In the genomic region with DNA sequence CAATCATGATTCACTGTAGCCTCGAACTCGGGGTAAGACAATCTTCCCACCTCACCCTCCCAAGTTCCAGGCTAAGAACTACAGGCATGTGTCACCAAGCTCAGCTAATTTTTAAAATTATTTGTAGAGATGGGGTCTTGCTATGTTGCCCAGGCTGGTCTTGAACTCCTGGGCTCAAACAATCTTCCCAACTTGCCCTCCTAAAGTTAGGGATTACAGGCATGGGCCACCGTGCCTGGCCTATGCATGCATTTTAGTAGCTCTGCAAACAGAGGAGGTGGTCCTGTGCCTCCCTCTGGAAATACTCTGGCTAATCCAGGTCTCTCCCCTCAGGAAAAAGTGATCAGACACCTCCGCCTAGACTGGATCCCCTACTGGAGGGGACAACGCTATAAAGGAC, we compare ENCODE assay signal across 35 cellular contexts.
"Had no signal": no experiment of that assay in that cellular context is flagged by ENCODE, and none has a peak within 500 bp of the region (broad histone marks: within the 10 kb centered on the region; RNA-seq: fewer than 3 reads in every experiment).

No MANE protein-coding gene starts in this region.

- H3K27ac Mint-ChIP-seq: activated CD4-positive, alpha-beta memory T cell treated with anti-CD3 and anti-CD28 coated beads for 36 hours; activated CD4-positive, alpha-beta T cell treated with anti-CD3 and anti-CD28 coated beads for 36 hours; activated CD4-positive, alpha-beta T cell treated with anti-CD3 and anti-CD28 coated beads, Interleukin-2, amount 10 ng/mL, durations not matched to agents 24 days and 14 days; activated CD8-positive, alpha-beta memory T cell treated with anti-CD3 and anti-CD28 coated beads, Interleukin-2, amount 10 ng/mL, durations not matched to agents 7 days and 5 days; activated CD8-positive, alpha-beta T cell treated with anti-CD3 and anti-CD28 coated beads, Interleukin-2, amount 10 ng/mL, durations not matched to agents 7 days and 5 days; activated naive CD4-positive, alpha-beta T cell treated with anti-CD3 and anti-CD28 coated beads for 36 hours; activated naive CD8-positive, alpha-beta T cell treated with anti-CD3 and anti-CD28 coated beads for 36 hours; activated naive CD8-positive, alpha-beta T cell treated with anti-CD3 and anti-CD28 coated beads, Interleukin-2, amount 50 U/mL, for 24 hours; activated T-helper 1 cell treated with anti-CD3 and anti-CD28 coated beads, Interleukin-12 subunit alpha, Interleukin-12 subunit beta, Interleukin-2, Interleukin-4 antibody, amounts not matched to agents 30 ng/mL and 10 ng/mL and 1 ng/mL, durations not matched to agents 14 hours and 24 hours and 36 hours; activated T-helper 2 cell treated with anti-CD3 and anti-CD28 coated beads, Interferon-gamma antibody, Interleukin-2, Interleukin-4, amounts not matched to agents 10 μg/mL and 5 μg/mL and 100 μg/mL, durations not matched to agents 14 hours and 24 hours and 36 hours; T-helper 17 cell; T-helper 2 cell treated with Interferon-gamma antibody and Interleukin-4, amounts not matched to agents 5 μg/mL and 100 μg/mL, for 36 hours had no signal

- H3K27ac ChIP-seq: adrenal gland, body of pancreas, colonic mucosa, epithelial cell of prostate, esophagus squamous epithelium, gastroesophageal sphincter, WERI-Rb-1 had no signal

- H3K36me3 Mint-ChIP-seq: activated CD4-positive, alpha-beta memory T cell treated with anti-CD3 and anti-CD28 coated beads for 36 hours; activated CD8-positive, alpha-beta memory T cell treated with anti-CD3 and anti-CD28 coated beads, Interleukin-2, amount 10 ng/mL, durations not matched to agents 7 days and 5 days; activated naive CD8-positive, alpha-beta T cell treated with anti-CD3 and anti-CD28 coated beads for 36 hours had no signal

- H3K4me3 ChIP-seq: adrenal gland, body of pancreas, colonic mucosa, esophagus squamous epithelium, gastroesophageal sphincter had no signal

- H3K9me3 ChIP-seq: adrenal gland, body of pancreas, colonic mucosa, esophagus squamous epithelium, gastroesophageal sphincter had no signal

- H3K4me1 ChIP-seq: adrenal gland, gastroesophageal sphincter had no signal

- H3K27me3 Mint-ChIP-seq: activated CD4-positive, alpha-beta memory T cell treated with anti-CD3 and anti-CD28 coated beads for 36 hours; activated CD4-positive, alpha-beta T cell treated with anti-CD3 and anti-CD28 coated beads for 36 hours; activated CD4-positive, alpha-beta T cell treated with anti-CD3 and anti-CD28 coated beads, Interleukin-2, amount 10 ng/mL, durations not matched to agents 24 days and 14 days; activated CD8-positive, alpha-beta memory T cell treated with anti-CD3 and anti-CD28 coated beads, Interleukin-2, amount 10 ng/mL, durations not matched to agents 7 days and 5 days; activated naive CD4-positive, alpha-beta T cell treated with anti-CD3 and anti-CD28 coated beads, Interleukin-2, amount 50 U/mL, for 24 hours; activated naive CD8-positive, alpha-beta T cell treated with anti-CD3 and anti-CD28 coated beads for 36 hours; activated naive CD8-positive, alpha-beta T cell treated with anti-CD3 and anti-CD28 coated beads, Interleukin-2, amount 50 U/mL, for 24 hours; T-helper 17 cell had no signal

- FAIRE-seq: endometrium, endothelial cell of umbilical vein had no signal

- H3K36me3 ChIP-seq: adrenal gland, colonic mucosa, gastroesophageal sphincter had no signal

- H3K4me3 Mint-ChIP-seq: activated CD4-positive, alpha-beta memory T cell treated with anti-CD3 and anti-CD28 coated beads for 36 hours; activated CD4-positive, alpha-beta T cell treated with anti-CD3 and anti-CD28 coated beads for 36 hours; activated CD4-positive, alpha-beta T cell treated with anti-CD3 and anti-CD28 coated beads, Interleukin-2, amount 10 ng/mL, durations not matched to agents 24 days and 14 days; activated CD8-positive, alpha-beta memory T cell treated with anti-CD3 and anti-CD28 coated beads, Interleukin-2, amount 10 ng/mL, durations not matched to agents 7 days and 5 days; activated CD8-positive, alpha-beta T cell treated with anti-CD3 and anti-CD28 coated beads, Interleukin-2, amount 10 ng/mL, durations not matched to agents 7 days and 5 days; activated naive CD4-positive, alpha-beta T cell treated with anti-CD3 and anti-CD28 coated beads for 36 hours; activated naive CD4-positive, alpha-beta T cell treated with anti-CD3 and anti-CD28 coated beads, Interleukin-2, amount 50 U/mL, for 24 hours; activated naive CD8-positive, alpha-beta T cell treated with anti-CD3 and anti-CD28 coated beads for 36 hours; activated naive CD8-positive, alpha-beta T cell treated with anti-CD3 and anti-CD28 coated beads, Interleukin-2, amount 50 U/mL, for 24 hours; activated T-helper 1 cell treated with anti-CD3 and anti-CD28 coated beads, Interleukin-12 subunit alpha, Interleukin-12 subunit beta, Interleukin-2, Interleukin-4 antibody, amounts not matched to agents 30 ng/mL and 10 ng/mL and 1 ng/mL, durations not matched to agents 14 hours and 24 hours and 36 hours; T-helper 17 cell; T-helper 2 cell treated with Interferon-gamma antibody and Interleukin-4, amounts not matched to agents 5 μg/mL and 100 μg/mL, for 36 hours had no signal

- H3K27me3 ChIP-seq: adrenal gland, body of pancreas, colonic mucosa, esophagus squamous epithelium, gastroesophageal sphincter had no signal

- DNase-seq: activated CD4-positive, alpha-beta memory T cell treated with anti-CD3 and anti-CD28 coated beads for 36 hours; activated CD4-positive, alpha-beta T cell treated with anti-CD3 and anti-CD28 coated beads for 36 hours; activated CD4-positive, alpha-beta T cell treated with anti-CD3 and anti-CD28 coated beads, Interleukin-2, amount 10 ng/mL, durations not matched to agents 24 days and 14 days; activated CD4-positive, CD25-positive, alpha-beta regulatory T cell; activated CD4-positive, CD25-positive, alpha-beta regulatory T cell treated with anti-CD3 and anti-CD28 coated beads, Interleukin-2, amount 50 U/mL, for 72 hours; activated CD8-positive, alpha-beta memory T cell treated with anti-CD3 and anti-CD28 coated beads, Interleukin-2, amount 10 ng/mL, durations not matched to agents 7 days and 5 days; activated CD8-positive, alpha-beta memory T cell treated with anti-CD3 and anti-CD28 coated beads, Interleukin-2, amount 50 U/mL, for 4 hours; activated CD8-positive, alpha-beta T cell treated with anti-CD3 and anti-CD28 coated beads, Interleukin-2, amount 10 ng/mL, durations not matched to agents 7 days and 5 days; activated effector memory CD4-positive, alpha-beta T cell treated with anti-CD3 and anti-CD28 coated beads, Interleukin-2, amount 50 U/mL, for 16 hours; activated naive CD4-positive, alpha-beta T cell treated with anti-CD3 and anti-CD28 coated beads for 36 hours; activated naive CD8-positive, alpha-beta T cell treated with anti-CD3 and anti-CD28 coated beads for 36 hours; activated naive CD8-positive, alpha-beta T cell treated with anti-CD3 and anti-CD28 coated beads, Interleukin-2, amount 50 U/mL, for 24 hours; activated T-cell treated with anti-CD3 and anti-CD28 coated beads, Interleukin-2, amount 50 U/mL, for 1 hour; activated T-cell treated with anti-CD3 and anti-CD28 coated beads, Interleukin-2, amount 50 U/mL, for 48 hours; adrenal gland; amygdala; aorta; body of pancreas; caudate nucleus; colonic mucosa; effector CD8-positive, alpha-beta T cell; esophagus squamous epithelium; foreskin melanocyte; T-helper 1 cell; T-helper 17 cell; T1000; WERI-Rb-1 had no signal

- ATAC-seq: activated CD4-positive, alpha-beta T cell treated with anti-CD3 and anti-CD28 coated beads for 36 hours; activated CD8-positive, alpha-beta memory T cell treated with anti-CD3 and anti-CD28 coated beads, Interleukin-2, amount 10 ng/mL, durations not matched to agents 7 days and 5 days; activated CD8-positive, alpha-beta T cell treated with anti-CD3 and anti-CD28 coated beads, Interleukin-2, amount 10 ng/mL, durations not matched to agents 7 days and 5 days; activated naive CD8-positive, alpha-beta T cell treated with anti-CD3 and anti-CD28 coated beads, Interleukin-2, amount 50 U/mL, for 24 hours; body of pancreas; gastroesophageal sphincter; T-helper 17 cell had no signal

- H3K9me3 Mint-ChIP-seq: activated CD4-positive, alpha-beta memory T cell treated with anti-CD3 and anti-CD28 coated beads for 36 hours; activated CD4-positive, alpha-beta T cell treated with anti-CD3 and anti-CD28 coated beads, Interleukin-2, amount 10 ng/mL, durations not matched to agents 24 days and 14 days; activated naive CD4-positive, alpha-beta T cell treated with anti-CD3 and anti-CD28 coated beads for 36 hours; activated naive CD4-positive, alpha-beta T cell treated with anti-CD3 and anti-CD28 coated beads, Interleukin-2, amount 50 U/mL, for 24 hours; activated naive CD8-positive, alpha-beta T cell treated with anti-CD3 and anti-CD28 coated beads for 36 hours; activated naive CD8-positive, alpha-beta T cell treated with anti-CD3 and anti-CD28 coated beads, Interleukin-2, amount 50 U/mL, for 24 hours; activated T-helper 1 cell treated with anti-CD3 and anti-CD28 coated beads, Interleukin-12 subunit alpha, Interleukin-12 subunit beta, Interleukin-2, Interleukin-4 antibody, amounts not matched to agents 30 ng/mL and 10 ng/mL and 1 ng/mL, durations not matched to agents 14 hours and 24 hours and 36 hours; activated T-helper 2 cell treated with anti-CD3 and anti-CD28 coated beads, Interferon-gamma antibody, Interleukin-2, Interleukin-4, amounts not matched to agents 10 μg/mL and 5 μg/mL and 100 μg/mL, durations not matched to agents 14 hours and 24 hours and 36 hours; T-helper 2 cell treated with Interferon-gamma antibody and Interleukin-4, amounts not matched to agents 5 μg/mL and 100 μg/mL, for 36 hours had no signal

- H3K4me1 Mint-ChIP-seq: activated CD4-positive, alpha-beta T cell treated with anti-CD3 and anti-CD28 coated beads for 36 hours; activated CD4-positive, alpha-beta T cell treated with anti-CD3 and anti-CD28 coated beads, Interleukin-2, amount 10 ng/mL, durations not matched to agents 24 days and 14 days; activated CD8-positive, alpha-beta memory T cell treated with anti-CD3 and anti-CD28 coated beads, Interleukin-2, amount 10 ng/mL, durations not matched to agents 7 days and 5 days; activated naive CD4-positive, alpha-beta T cell treated with anti-CD3 and anti-CD28 coated beads, Interleukin-2, amount 50 U/mL, for 24 hours; activated naive CD8-positive, alpha-beta T cell treated with anti-CD3 and anti-CD28 coated beads for 36 hours; activated naive CD8-positive, alpha-beta T cell treated with anti-CD3 and anti-CD28 coated beads, Interleukin-2, amount 50 U/mL, for 24 hours had no signal
